In the genomic region with DNA sequence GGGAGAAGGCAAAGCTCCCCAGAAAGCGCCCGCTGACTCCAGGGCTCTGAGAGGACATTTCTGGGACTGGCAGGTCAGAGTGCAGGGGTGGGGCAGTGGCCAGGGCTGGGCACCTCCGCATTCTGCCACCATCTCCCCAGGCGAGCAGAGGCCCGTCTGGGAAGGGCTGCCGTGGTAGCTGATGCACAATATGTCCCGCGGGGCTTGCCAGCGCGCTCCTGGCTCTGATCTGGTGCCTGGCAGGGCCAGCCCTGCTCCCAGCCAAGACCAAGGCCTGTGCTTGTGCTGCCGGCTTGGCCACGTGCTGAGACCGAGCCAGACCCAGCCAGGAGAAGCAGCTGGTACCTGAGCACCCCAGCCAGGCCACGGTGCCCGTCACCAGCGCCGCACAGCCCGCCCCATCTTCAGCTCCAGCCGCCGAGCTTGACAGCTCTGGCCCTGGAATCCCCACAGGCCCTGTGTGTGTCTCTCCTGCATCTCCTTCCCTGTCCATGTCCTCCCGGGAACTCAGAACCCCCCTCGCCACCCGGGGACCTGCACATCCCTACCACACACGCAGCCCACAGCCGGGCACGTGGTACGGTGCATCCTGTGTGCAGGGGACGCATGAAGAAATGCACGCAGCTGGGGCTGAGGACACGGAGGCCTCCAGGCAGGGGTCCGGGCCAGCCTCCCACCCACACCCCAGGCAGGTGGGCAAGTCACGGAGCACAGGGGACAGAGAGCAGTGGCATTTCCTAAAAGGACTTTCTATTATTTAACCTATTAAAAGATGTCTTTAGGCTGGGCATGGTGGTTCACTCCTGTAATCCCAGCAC, we compare ENCODE assay signal across 16 cellular contexts.
A peak's percentile ranks its signal among the peaks of the same experiment; 100 is the strongest.
DNase-seq lines count a peak whose midpoint lies in the region; ATAC-seq and TF ChIP-seq lines count a peak whose summit lies in the region.
"Had no signal": no experiment of that assay in that cellular context is flagged by ENCODE, and none has a peak within 500 bp of the region (broad histone marks: within the 10 kb centered on the region; RNA-seq: fewer than 3 reads in every experiment).

No MANE protein-coding gene starts in this region.

- H3K79me2 ChIP-seq in GM23338 (replicated peaks; ENCODE audit: insufficient read depth): no peaks in the 10 kb centered on the region

- H3K27me3 Mint-ChIP-seq in osteocyte (ENCODE audit: unreplicated experiment) (no peaks in the 10 kb centered on the region), GM23338 (ENCODE audit: insufficient read depth, low read depth, poor library complexity) (peaks cover 3% of the 10 kb centered on the region)
- H3K27me3 Mint-ChIP-seq in activated naive CD8-positive, alpha-beta T cell treated with anti-CD3 and anti-CD28 coated beads, Interleukin-2, amount 50 U/mL, for 24 hours: peaks cover 3% of the 10 kb centered on the region
- H3K27me3 Mint-ChIP-seq: activated CD4-positive, alpha-beta T cell treated with anti-CD3 and anti-CD28 coated beads, Interleukin-2, amount 10 ng/mL, durations not matched to agents 24 days and 14 days had no signal

- H3K36me3 ChIP-seq in Panc1 (ENCODE audit: control insufficient read depth, insufficient read depth, low read length) (no peaks in the 10 kb centered on the region), GM23338 (ENCODE audit: insufficient read depth) (no peaks in the 10 kb centered on the region)
- H3K36me3 ChIP-seq: neural progenitor cell, upper lobe of left lung had no signal

- H3K27ac ChIP-seq in Panc1 (ENCODE audit: low read length): no peak overlapping the region
- no peak overlapping the region for H3K27ac ChIP-seq in GM23338 (ENCODE audit: low read depth)
- H3K27ac ChIP-seq: neural progenitor cell, upper lobe of left lung had no signal

- no peak overlapping the region for H2AFZ ChIP-seq in GM23338
- H2AFZ ChIP-seq: neural progenitor cell had no signal

- ATAC-seq in Panc1 (peak; percentile 47), Right ventricle myocardium superior (ENCODE audit: poor library complexity) (peak; percentile 93), GM23338 (no peak), HG03460 (IDR thresholded peaks at IDR 0.05; ENCODE audit: unreplicated experiment) (no peak), GM21528 (IDR thresholded peaks at IDR 0.05; ENCODE audit: low FRiP score, unreplicated experiment) (no peak)
- ATAC-seq in activated naive CD8-positive, alpha-beta T cell treated with anti-CD3 and anti-CD28 coated beads, Interleukin-2, amount 50 U/mL, for 24 hours: no peak

- no peaks in the 10 kb centered on the region for H3K27me3 ChIP-seq in Panc1 (ENCODE audit: control insufficient read depth, insufficient read depth, low read length)
- no peaks in the 10 kb centered on the region for H3K27me3 ChIP-seq in GM23338 (ENCODE audit: insufficient read depth)
- H3K27me3 ChIP-seq: neural progenitor cell, upper lobe of left lung had no signal

- H3K9me3 Mint-ChIP-seq in osteocyte (ENCODE audit: unreplicated experiment) (peaks cover 10% of the 10 kb centered on the region), GM23338 (peaks cover 11% of the 10 kb centered on the region; the same call in 2 of the 3 replicates)
- H3K9me3 Mint-ChIP-seq in activated naive CD8-positive, alpha-beta T cell treated with anti-CD3 and anti-CD28 coated beads, Interleukin-2, amount 50 U/mL, for 24 hours: no peaks in the 10 kb centered on the region
- H3K9me3 Mint-ChIP-seq: activated CD4-positive, alpha-beta T cell treated with anti-CD3 and anti-CD28 coated beads, Interleukin-2, amount 10 ng/mL, durations not matched to agents 24 days and 14 days had no signal

- H3F3A ChIP-seq in GM23338 (replicated peaks; ENCODE audit: low read depth): no peaks in the 10 kb centered on the region

- BruUV-seq in Panc1 (replicated peaks; lab: Mats Ljungman, UMichigan): no TSS peak

- H3K4me2 ChIP-seq in GM23338: no peak overlapping the region
- H3K4me2 ChIP-seq: neural progenitor cell had no signal

- H3K4me1 Mint-ChIP-seq in osteocyte (ENCODE audit: unreplicated experiment): no peaks in the 10 kb centered on the region
- no peaks in the 10 kb centered on the region for H3K4me1 Mint-ChIP-seq in activated naive CD8-positive, alpha-beta T cell treated with anti-CD3 and anti-CD28 coated beads, Interleukin-2, amount 50 U/mL, for 24 hours
- H3K4me1 Mint-ChIP-seq in GM23338: no peaks in the 10 kb centered on the region
- H3K4me1 Mint-ChIP-seq: activated CD4-positive, alpha-beta T cell treated with anti-CD3 and anti-CD28 coated beads, Interleukin-2, amount 10 ng/mL, durations not matched to agents 24 days and 14 days; memory B cell had no signal

- H4K20me1 ChIP-seq in GM23338 (replicated peaks; ENCODE audit: insufficient read depth): no peaks in the 10 kb centered on the region

- no peak overlapping the region for H3K4me3 Mint-ChIP-seq in osteocyte (ENCODE audit: unreplicated experiment)
- no peak overlapping the region for H3K4me3 Mint-ChIP-seq in activated naive CD8-positive, alpha-beta T cell treated with anti-CD3 and anti-CD28 coated beads, Interleukin-2, amount 50 U/mL, for 24 hours
- H3K4me3 Mint-ChIP-seq in GM23338: no peak overlapping the region
- H3K4me3 Mint-ChIP-seq: activated CD4-positive, alpha-beta T cell treated with anti-CD3 and anti-CD28 coated beads, Interleukin-2, amount 10 ng/mL, durations not matched to agents 24 days and 14 days; memory B cell; neural progenitor cell had no signal

- DNase-seq in DMS 273 (lab: John Stamatoyannopoulos, UW; ENCODE audit: unreplicated experiment) (peak; percentile 84), Panc1 (ENCODE audit: low read depth, low spot score) (no peak), Right ventricle myocardium superior (peak; percentile 88), osteocyte (ENCODE audit: extremely low spot score, unreplicated experiment) (peak; percentile 84), GM23338 (ENCODE audit: low spot score) (no peak)
- DNase-seq in activated naive CD8-positive, alpha-beta T cell treated with anti-CD3 and anti-CD28 coated beads, Interleukin-2, amount 50 U/mL, for 24 hours: no peak
- DNase-seq: activated CD4-positive, alpha-beta T cell treated with anti-CD3 and anti-CD28 coated beads, Interleukin-2, amount 10 ng/mL, durations not matched to agents 24 days and 14 days; cortex of kidney; NCI-H2029 treated with DMSO at 0.1 percent for 48 hours; NCI-H82; stimulated activated CD4-positive, alpha-beta T cell treated with anti-CD3 and anti-CD28 coated beads, Interleukin-4, amount 100 ng/mL, for 4 hours had no signal

- H3K4me1 ChIP-seq in Panc1 (ENCODE audit: control insufficient read depth, insufficient read depth, low read length) (no peaks in the 10 kb centered on the region), GM23338 (ENCODE audit: insufficient read depth) (no peaks in the 10 kb centered on the region)
- H3K4me1 ChIP-seq: neural progenitor cell, upper lobe of left lung had no signal

- intact Hi-C loops in Panc1 (cut with micrococcal nuclease; ENCODE audit: unreplicated experiment): no loop called here
- intact Hi-C loops in Right ventricle myocardium superior (cut with DNase I): no loop called here

- H3K4me3 ChIP-seq in Panc1 (ENCODE audit: low read depth in 2 of 2, low read length in 2 of 2) (no peak overlapping the region), GM23338 (no peak overlapping the region)
- H3K4me3 ChIP-seq: neural progenitor cell, upper lobe of left lung had no signal

- TF ChIP-seq CTCF in Panc1 (IDR thresholded peaks at IDR 0.05) (no peak), osteocyte (IDR thresholded peaks at IDR 0.05) (no peak), GM23338 (conservative IDR thresholded peaks at IDR 0.05; ENCODE audit: low read depth in 2 of 2) (no peak)

- no peaks in the 10 kb centered on the region for H3K9me2 ChIP-seq in GM23338 (ENCODE audit: insufficient read depth)

- no peaks in the 10 kb centered on the region for H3K9me3 ChIP-seq in Panc1 (ENCODE audit: control insufficient read depth, insufficient read depth, low read depth, low read length)

- in situ Hi-C loops in Panc1 (cut with HindIII; ENCODE audit: low pct_unique_long_range_greater_than_20kb, low sequenced_read_pairs): no loop called here

- CTCF ChIA-PET in Panc1 (lab: Charles Lee): no interaction called here

- H3K36me3 Mint-ChIP-seq in osteocyte (ENCODE audit: unreplicated experiment) (no peaks in the 10 kb centered on the region), GM23338 (ENCODE audit: low read depth) (no peaks in the 10 kb centered on the region; the same call in 2 of the 3 replicates)
- no peaks in the 10 kb centered on the region for H3K36me3 Mint-ChIP-seq in activated naive CD8-positive, alpha-beta T cell treated with anti-CD3 and anti-CD28 coated beads, Interleukin-2, amount 50 U/mL, for 24 hours (ENCODE audit: low read depth)
- H3K36me3 Mint-ChIP-seq: memory B cell, neural progenitor cell had no signal

- H3K27ac Mint-ChIP-seq in osteocyte (ENCODE audit: unreplicated experiment) (no peak overlapping the region), GM23338 (no peak overlapping the region)
- no peak overlapping the region for H3K27ac Mint-ChIP-seq in activated naive CD8-positive, alpha-beta T cell treated with anti-CD3 and anti-CD28 coated beads, Interleukin-2, amount 50 U/mL, for 24 hours
- H3K27ac Mint-ChIP-seq: activated CD4-positive, alpha-beta T cell treated with anti-CD3 and anti-CD28 coated beads, Interleukin-2, amount 10 ng/mL, durations not matched to agents 24 days and 14 days; memory B cell; neural progenitor cell had no signal

- POLR2A ChIA-PET in Panc1 (lab: Charles Lee): no interaction called here

TF ChIP-seq in GM23338, 12 proteins besides CTCF, POLR2A, EP300 and RAD21 (continues in another document):
- TF ChIP-seq ZNF114 (CRISPR knock-in tag; IDR thresholded peaks at IDR 0.05): no peak
- TF ChIP-seq POLR2AphosphoS5 (IDR thresholded peaks at IDR 0.05; ENCODE audit: low read depth): no peak

Comparison
In these comparisons a context has a peak if more than half of its experiments do, and no peak if none do; other contexts are left out.
1. DNase-seq: peak in DMS 273 (single experiment), Right ventricle myocardium superior (single experiment) and osteocyte (single experiment); none in Panc1 (single experiment), activated naive CD8-positive, alpha-beta T cell treated with anti-CD3 and anti-CD28 coated beads, Interleukin-2, amount 50 U/mL, for 24 hours (single experiment) and GM23338 (single experiment).
2. ATAC-seq: peak in Panc1 (single experiment) and Right ventricle myocardium superior (single experiment); none in activated naive CD8-positive, alpha-beta T cell treated with anti-CD3 and anti-CD28 coated beads, Interleukin-2, amount 50 U/mL, for 24 hours (single experiment), GM23338 (single experiment), HG03460 (single experiment) and GM21528 (single experiment).